8 cellular contexts compared by ENCODE assay signal in the genomic region with DNA sequence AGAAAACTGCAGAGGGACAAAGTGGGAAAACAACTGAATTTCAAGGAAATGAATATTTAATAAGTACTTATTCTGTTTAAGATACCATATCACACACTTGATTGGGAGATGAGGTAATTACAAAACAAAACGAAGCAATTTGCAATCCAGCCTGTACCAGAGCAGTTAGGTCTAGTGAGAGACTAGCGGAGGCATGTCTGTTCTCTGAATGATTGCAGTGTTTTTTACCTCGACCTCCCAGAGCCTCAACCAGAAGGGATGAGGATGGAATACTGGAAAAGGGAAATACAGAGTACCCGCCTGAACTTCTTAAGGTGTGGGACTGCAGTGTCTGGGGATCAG. TPM values are rescaled to one million over a fixed set of nuclear protein-coding genes. Genes with fewer than 3 reads are reported as not detected.
DNase-seq lines count a peak whose midpoint lies in the region; FAIRE-seq and TF ChIP-seq lines count a peak whose summit lies in the region.

No MANE protein-coding gene starts in this region.

- H3K36me3 ChIP-seq in keratinocyte (ENCODE audit: control insufficient read depth in 2 of 2, extremely low read depth in 1 of 2, insufficient read depth in 2 of 2, low read length in 2 of 2) (peaks cover 0 to 3% of the 10 kb centered on the region in 2 experiments), thymus (ENCODE audit: control insufficient read depth, insufficient read depth) (peaks cover 5% of the 10 kb centered on the region)

- H3K36me3 Mint-ChIP-seq in brain = peaks cover 33% of the 10 kb centered on the region

- no peaks in the 10 kb centered on the region for H4K20me1 ChIP-seq in keratinocyte (ENCODE audit: control insufficient read depth, extremely low read depth, insufficient read depth, low read length)

- H2AFZ ChIP-seq in keratinocyte (ENCODE audit: control insufficient read depth, low read length) = peak overlapping the region; percentile 26

- 81% methylated on average over 4 of the region's 4 CpGs for WGBS in thymus

- H3K9me3 ChIP-seq in keratinocyte (ENCODE audit: control insufficient read depth, low read depth, low read length) (no peaks in the 10 kb centered on the region), thymus (ENCODE audit: control insufficient read depth) (no peaks in the 10 kb centered on the region)

- peak overlapping the region; percentile 66 for H3K9ac ChIP-seq in keratinocyte (ENCODE audit: control insufficient read depth, extremely low read depth, insufficient read depth, low read length)

- peak overlapping the region; percentile 83 to 99 (median 97) for H3K27ac Mint-ChIP-seq in brain

- peaks cover 38% of the 10 kb centered on the region for H3K4me1 Mint-ChIP-seq in brain

- peak overlapping the region; percentile 95 for H3K27ac ChIP-seq in keratinocyte (ENCODE audit: control insufficient read depth, insufficient read depth, low read length)
- peak overlapping the region; percentile 74 for H3K27ac ChIP-seq in thymus (ENCODE audit: low read depth)

- no peaks in the 10 kb centered on the region for H3K27me3 Mint-ChIP-seq in brain

- dilution Hi-C loops in keratinocyte (cut with MboI; ENCODE audit: extremely low pct_ligation_motif_present, low sequenced_read_pairs) = no loop called here

- no peaks in the 10 kb centered on the region for H3K9me1 ChIP-seq in keratinocyte (ENCODE audit: control insufficient read depth, extremely low read depth, insufficient read depth, low read length)

- DNase-seq in NCI-H1092 treated with DMSO at 0.1 percent for 48 hours (lab: John Stamatoyannopoulos, UW) = peak; percentile 42
- DNase-seq in NCI-H1092 (lab: John Stamatoyannopoulos, UW) = no peak
- no peak for DNase-seq in keratinocyte (ENCODE audit: low read depth, low spot score)
- no peak for DNase-seq in NCI-H69 (lab: John Stamatoyannopoulos, UW)
- DNase-seq in NCI-H2081 treated with DMSO at 0.1 percent for 48 hours (lab: John Stamatoyannopoulos, UW) = no peak
- no peak for DNase-seq in HuH-7.5 (ENCODE audit: low spot score)

- H3K4me1 ChIP-seq in keratinocyte (ENCODE audit: control insufficient read depth, extremely low read depth, insufficient read depth, low read length) (peaks cover 27% of the 10 kb centered on the region), thymus (ENCODE audit: control insufficient read depth, insufficient read depth, low read length) (no peaks in the 10 kb centered on the region)

- peak overlapping the region in 1 of 3 experiments; percentile 0 for H3K4me3 ChIP-seq in keratinocyte (ENCODE audit: control insufficient read depth in 2 of 3, extremely low read depth in 1 of 3, insufficient read depth in 2 of 3, low read depth in 1 of 3, low read length in 3 of 3)
- no peak overlapping the region for H3K4me3 ChIP-seq in thymus (ENCODE audit: low read length)

- peak; percentile 59 for FAIRE-seq in keratinocyte (lab: Jason Lieb, UNC)

- H3K9me3 Mint-ChIP-seq in brain = peaks cover 3 to 12% (median 6%) of the 10 kb centered on the region in 5 experiments

- H3K4me2 ChIP-seq in keratinocyte (ENCODE audit: control insufficient read depth, extremely low read depth, insufficient read depth, low read depth, low read length) = peak overlapping the region; percentile 47

- H3K4me3 Mint-ChIP-seq in brain = peak overlapping the region in 4 of 5 experiments; percentile 42 to 67 (median 62)

- peaks cover 18% of the 10 kb centered on the region for H3K79me2 ChIP-seq in keratinocyte (ENCODE audit: control insufficient read depth, insufficient read depth, low read length)

- H3K27me3 ChIP-seq in keratinocyte (ENCODE audit: control insufficient read depth, extremely low read depth, insufficient read depth, low read length) (no peaks in the 10 kb centered on the region), thymus (ENCODE audit: control insufficient read depth, insufficient read depth) (no peaks in the 10 kb centered on the region)

- TF ChIP-seq CTCF in brain (conservative IDR thresholded peaks at IDR 0.05) (no peak), keratinocyte (optimal IDR thresholded peaks at IDR 0.05 in 1 of 3, IDR thresholded peaks at IDR 0.05 in 1 of 3, conservative IDR thresholded peaks at IDR 0.05 in 1 of 3; ENCODE audit: extremely low read depth in 1 of 3, insufficient read depth in 2 of 3, low read length in 3 of 3) (no peak)

RNA-seq across cellular contexts. Expression of a gene that starts 59.5 kb away (rescaled TPM):
- polyA plus RNA-seq in brain (ENCODE audit: insufficient read depth, low read depth, low replicate concordance) (18.2 TPM), keratinocyte (11.5 to 19.9 TPM (median 18.5 TPM) in 3 replicates), thymus (20.2 TPM)
- polyA plus RNA-seq in keratinocyte (2011; ENCODE audit: low read depth) = 9.1 TPM
- 13.3 and 24.1 TPM in 2 replicates for polyA plus RNA-seq in keratinocyte (2011; cell fraction: cytosol; rRNA removed)
- 12.7 and 16.6 TPM in 2 replicates for polyA plus RNA-seq in keratinocyte (2011; cell fraction: nucleus; rRNA removed)
- 14.8 and 20.8 TPM in 2 replicates for polyA plus RNA-seq in keratinocyte (2012; ENCODE audit: low replicate concordance)
- polyA minus RNA-seq in keratinocyte = 10.6 to 23.8 TPM (median 11.9 TPM) in 3 replicates
- polyA minus RNA-seq in keratinocyte (2011; cell fraction: cytosol; rRNA and poly(A)+ RNA removed) = 17.6 TPM
- 14.2 and 37.8 TPM in 2 replicates for polyA minus RNA-seq in keratinocyte (2011; cell fraction: nucleus; rRNA and poly(A)+ RNA removed)
